In the genomic region with DNA sequence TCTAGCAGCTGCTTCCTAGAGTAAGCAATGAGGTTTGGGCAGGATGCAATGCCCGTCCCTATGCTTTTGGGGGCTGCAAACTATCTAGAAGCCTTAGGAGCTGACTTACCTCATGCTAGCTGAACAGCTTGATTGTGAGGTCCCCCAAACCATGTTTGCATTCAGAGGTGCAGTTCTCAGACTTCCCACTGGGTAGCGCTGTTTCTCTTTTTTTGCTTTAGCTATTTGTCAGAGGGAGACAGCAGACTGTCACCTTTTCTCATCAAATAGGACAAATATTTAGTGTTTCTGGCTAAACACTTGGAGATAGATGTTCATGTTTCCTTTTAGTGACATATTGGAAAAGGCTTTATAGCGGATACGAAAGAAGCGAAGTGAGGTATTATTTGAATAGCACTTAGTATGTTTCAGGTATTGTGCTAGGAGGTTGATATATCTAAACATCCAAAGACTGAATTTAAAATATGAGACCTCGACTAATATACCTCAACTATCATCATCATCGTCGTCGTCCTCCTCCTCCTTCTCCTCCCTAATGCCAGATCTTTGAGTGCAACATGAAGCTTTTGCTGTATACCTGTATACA, we compare ENCODE assay signal across 1 cellular context.
A peak's percentile ranks its signal among the peaks of the same experiment; 100 is the strongest.
TF ChIP-seq lines count a peak whose summit lies in the region.

No MANE protein-coding gene starts in this region.

TF ChIP-seq in GM12878, 131 proteins besides CTCF, POLR2A, EP300 and RAD21 (continued from another document):
- TF ChIP-seq, protein P1, sequence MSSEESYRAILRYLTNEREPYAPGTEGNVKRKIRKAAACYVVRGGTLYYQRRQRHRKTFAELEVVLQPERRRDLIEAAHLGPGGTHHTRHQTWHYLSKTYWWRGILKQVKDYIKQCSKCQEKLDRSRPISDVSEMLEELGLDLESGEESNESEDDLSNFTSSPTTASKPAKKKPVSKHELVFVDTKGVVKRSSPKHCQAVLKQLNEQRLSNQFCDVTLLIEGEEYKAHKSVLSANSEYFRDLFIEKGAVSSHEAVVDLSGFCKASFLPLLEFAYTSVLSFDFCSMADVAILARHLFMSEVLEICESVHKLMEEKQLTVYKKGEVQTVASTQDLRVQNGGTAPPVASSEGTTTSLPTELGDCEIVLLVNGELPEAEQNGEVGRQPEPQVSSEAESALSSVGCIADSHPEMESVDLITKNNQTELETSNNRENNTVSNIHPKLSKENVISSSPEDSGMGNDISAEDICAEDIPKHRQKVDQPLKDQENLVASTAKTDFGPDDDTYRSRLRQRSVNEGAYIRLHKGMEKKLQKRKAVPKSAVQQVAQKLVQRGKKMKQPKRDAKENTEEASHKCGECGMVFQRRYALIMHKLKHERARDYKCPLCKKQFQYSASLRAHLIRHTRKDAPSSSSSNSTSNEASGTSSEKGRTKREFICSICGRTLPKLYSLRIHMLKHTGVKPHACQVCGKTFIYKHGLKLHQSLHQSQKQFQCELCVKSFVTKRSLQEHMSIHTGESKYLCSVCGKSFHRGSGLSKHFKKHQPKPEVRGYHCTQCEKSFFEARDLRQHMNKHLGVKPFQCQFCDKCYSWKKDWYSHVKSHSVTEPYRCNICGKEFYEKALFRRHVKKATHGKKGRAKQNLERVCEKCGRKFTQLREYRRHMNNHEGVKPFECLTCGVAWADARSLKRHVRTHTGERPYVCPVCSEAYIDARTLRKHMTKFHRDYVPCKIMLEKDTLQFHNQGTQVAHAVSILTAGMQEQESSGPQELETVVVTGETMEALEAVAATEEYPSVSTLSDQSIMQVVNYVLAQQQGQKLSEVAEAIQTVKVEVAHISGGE (CRISPR knock-in tag; IDR thresholded peaks at IDR 0.05) = no peak
- TF ChIP-seq, protein P2, sequence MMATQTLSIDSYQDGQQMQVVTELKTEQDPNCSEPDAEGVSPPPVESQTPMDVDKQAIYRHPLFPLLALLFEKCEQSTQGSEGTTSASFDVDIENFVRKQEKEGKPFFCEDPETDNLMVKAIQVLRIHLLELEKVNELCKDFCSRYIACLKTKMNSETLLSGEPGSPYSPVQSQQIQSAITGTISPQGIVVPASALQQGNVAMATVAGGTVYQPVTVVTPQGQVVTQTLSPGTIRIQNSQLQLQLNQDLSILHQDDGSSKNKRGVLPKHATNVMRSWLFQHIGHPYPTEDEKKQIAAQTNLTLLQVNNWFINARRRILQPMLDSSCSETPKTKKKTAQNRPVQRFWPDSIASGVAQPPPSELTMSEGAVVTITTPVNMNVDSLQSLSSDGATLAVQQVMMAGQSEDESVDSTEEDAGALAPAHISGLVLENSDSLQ (IDR thresholded peaks at IDR 0.05) = peak; percentile 70
- TF ChIP-seq YY1 (IDR thresholded peaks at IDR 0.05; ENCODE audit: low read depth, low read length) (0 out of 2 replicates have a peak, but pooled peaks have one; percentile 27), TARDBP (IDR thresholded peaks at IDR 0.05; ENCODE audit: borderline replicate concordance) (0 out of 2 replicates have a peak, but pooled peaks have one; percentile 39), NFYA (IDR thresholded peaks at IDR 0.05; ENCODE audit: borderline replicate concordance, low read depth, low read length) (no peak)
